In the genomic region with DNA sequence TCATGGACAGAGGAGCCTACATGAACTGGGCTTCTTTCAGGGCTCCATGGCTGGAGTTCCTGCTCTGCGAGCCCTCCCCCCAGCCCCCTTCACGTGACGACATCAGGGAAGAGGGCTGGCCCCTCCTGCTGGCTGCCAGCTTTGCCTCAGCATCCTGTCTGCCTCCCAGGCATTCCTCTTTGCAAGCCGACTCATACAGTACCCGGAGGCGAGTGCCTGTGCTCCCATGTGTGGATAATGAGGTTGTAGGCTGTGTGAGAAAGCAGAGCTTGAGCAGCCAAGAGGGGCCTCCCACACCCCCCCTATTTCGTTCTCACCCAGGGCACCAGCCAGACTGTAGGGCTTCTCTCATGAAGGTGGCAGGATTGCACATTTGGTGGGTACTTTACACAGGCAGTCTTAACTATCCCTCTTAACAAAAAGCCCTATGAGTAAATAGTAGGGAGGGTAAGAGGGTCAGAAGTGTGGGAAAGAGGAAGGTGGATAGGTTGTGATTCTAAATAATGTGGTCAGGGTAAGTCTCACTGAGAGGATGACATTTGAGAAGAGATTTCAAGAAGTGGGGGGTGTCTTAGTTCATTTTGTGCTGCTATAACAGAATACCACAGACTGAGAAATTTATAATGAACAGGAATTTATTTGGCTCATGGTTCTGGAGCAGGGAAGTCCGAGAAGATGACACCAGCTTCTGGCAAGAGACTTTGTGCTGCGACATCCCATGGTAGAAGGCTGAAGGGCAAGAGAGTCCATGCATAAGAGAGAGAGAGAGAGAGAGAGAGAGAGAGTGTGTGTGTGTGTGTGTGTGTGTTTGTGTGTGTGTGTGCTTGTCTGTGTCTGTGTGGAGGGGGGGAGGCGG, we compare ENCODE assay signal across 10 cellular contexts.
DNase-seq lines count a peak whose midpoint lies in the region; ATAC-seq and TF ChIP-seq lines count a peak whose summit lies in the region.
"Had no signal": no experiment of that assay in that cellular context is flagged by ENCODE, and none has a peak within 500 bp of the region (broad histone marks: within the 10 kb centered on the region; RNA-seq: fewer than 3 reads in every experiment).

No MANE protein-coding gene starts in this region.

- H2AFZ ChIP-seq in fibroblast of lung (ENCODE audit: low read length) = no peak overlapping the region

- H3K4me1 ChIP-seq in fibroblast of lung (ENCODE audit: control insufficient read depth, extremely low read depth, insufficient read depth, low read length) = peaks cover 3% of the 10 kb centered on the region
- no peaks in the 10 kb centered on the region for H3K4me1 ChIP-seq in Peyer's patch

- H4K20me1 ChIP-seq in fibroblast of lung (ENCODE audit: control insufficient read depth, extremely low read depth, insufficient read depth, low read length) = no peaks in the 10 kb centered on the region

- H3K36me3 ChIP-seq in fibroblast of lung (ENCODE audit: control insufficient read depth, insufficient read depth, low read length) (no peaks in the 10 kb centered on the region), Peyer's patch (peaks cover 0 to 4% (median 0%) of the 10 kb centered on the region in 3 donors)
- H3K36me3 ChIP-seq: upper lobe of left lung had no signal

- H3K27me3 ChIP-seq in fibroblast of lung (ENCODE audit: control insufficient read depth, insufficient read depth, low read length) (no peaks in the 10 kb centered on the region), Peyer's patch (no peaks in the 10 kb centered on the region)
- H3K27me3 ChIP-seq: upper lobe of left lung had no signal

- no peaks in the 10 kb centered on the region for H3K9me3 ChIP-seq in fibroblast of lung (ENCODE audit: control insufficient read depth, insufficient read depth, low read depth, low read length)
- no peaks in the 10 kb centered on the region for H3K9me3 ChIP-seq in Peyer's patch
- H3K9me3 ChIP-seq: psoas muscle, upper lobe of left lung had no signal

- TF ChIP-seq CTCF in GM20000 (IDR thresholded peaks at IDR 0.05; ENCODE audit: extremely low read depth, missing control alignments) = no peak
- no peak for TF ChIP-seq CTCF in fibroblast of lung (conservative IDR thresholded peaks at IDR 0.05 in 1 of 2, IDR thresholded peaks at IDR 0.05 in 1 of 2; ENCODE audit: low read depth in 1 of 2, low read length in 2 of 2)
- no peak for TF ChIP-seq CTCF in Peyer's patch (IDR thresholded peaks at IDR 0.05)

- H3K9ac ChIP-seq in fibroblast of lung (ENCODE audit: insufficient read depth, low read length) = no peak overlapping the region

- intact Hi-C loops in posterior cingulate gyrus (cut with DNase I) = no loop called here

- H3K4me2 ChIP-seq in fibroblast of lung (ENCODE audit: extremely low read depth, insufficient read depth, low read length) = no peak overlapping the region

- H3K4me3 ChIP-seq in fibroblast of lung (replicated peaks in 1 of 4; ENCODE audit: control extremely low read depth in 1 of 4, insufficient read depth in 1 of 4, low read depth in 3 of 4, low read length in 4 of 4) (no peak overlapping the region), Peyer's patch (no peak overlapping the region)
- H3K4me3 ChIP-seq: psoas muscle, upper lobe of left lung had no signal

- ATAC-seq in GM19397 (IDR thresholded peaks at IDR 0.05; ENCODE audit: unreplicated experiment) (no peak), HG03095 (IDR thresholded peaks at IDR 0.05; ENCODE audit: unreplicated experiment) (no peak)

- H3K27ac ChIP-seq in fibroblast of lung (ENCODE audit: insufficient read depth, low read length) (no peak overlapping the region), Peyer's patch (no peak overlapping the region)
- H3K27ac ChIP-seq: psoas muscle, upper lobe of left lung had no signal

- TF ChIP-seq POLR2A in Peyer's patch (IDR thresholded peaks at IDR 0.05) = no peak

- peak; percentile 12 for DNase-seq in GM20000 (ENCODE audit: low spot score)
- DNase-seq in NCI-H69 (lab: John Stamatoyannopoulos, UW) = peak; percentile 80
- DNase-seq in fibroblast of lung (ENCODE audit: low read depth in 2 of 2) = peak; percentile 31 to 95
- peak in 8 of 10 donors; percentile 28 to 93 (median 58) for DNase-seq in posterior cingulate gyrus
- no peak for DNase-seq in Peyer's patch
- DNase-seq: psoas muscle, SIG-M5, upper lobe of left lung had no signal

- H3K79me2 ChIP-seq in fibroblast of lung (ENCODE audit: control insufficient read depth, insufficient read depth, low read length) = no peaks in the 10 kb centered on the region

Comparison
In these comparisons a context has a peak if more than half of its experiments do, and no peak if none do; other contexts are left out.
1. DNase-seq: peak in GM20000 (single experiment), NCI-H69 (single experiment), fibroblast of lung (2 of 2) and posterior cingulate gyrus (8 of 10); none in Peyer's patch (0 of 3).